27 cellular contexts compared by ENCODE assay signal in genomic region chr1:153428073-153428638, GRCh38. TPM values are rescaled to one million over a fixed set of nuclear protein-coding genes. Genes with fewer than 3 reads are reported as not detected.
"Had no signal": no experiment of that assay in that cellular context is flagged by ENCODE, and none has a peak within 500 bp of the region (broad histone marks: within the 10 kb centered on the region; RNA-seq: fewer than 3 reads in every experiment).

No MANE protein-coding gene starts in this region.

- DNase-seq: activated CD4-positive, alpha-beta T cell treated with anti-CD3 and anti-CD28 coated beads, Interleukin-2, amount 10 ng/mL, durations not matched to agents 24 days and 14 days; activated CD4-positive, alpha-beta T cell treated with anti-CD3 and anti-CD28 coated beads, Interleukin-2, amount 50 U/mL, for 48 hours; activated CD8-positive, alpha-beta T cell treated with anti-CD3 and anti-CD28 coated beads, Interleukin-2, amount 10 ng/mL, durations not matched to agents 7 days and 5 days; activated gamma-delta T cell; activated naive CD4-positive, alpha-beta T cell treated with Interleukin-2 at 50 U/mL for 16 hours; activated naive CD8-positive, alpha-beta T cell treated with anti-CD3 and anti-CD28 coated beads, Interleukin-2, amount 10 ng/mL, durations not matched to agents 7 days and 5 days; activated T-cell treated with anti-CD3 and anti-CD28 coated beads, Interleukin-2, amount 50 U/mL, for 24 hours; amygdala; NCI-H187; NCI-H2029 treated with DMSO at 0.1 percent for 48 hours; NCI-H2107; NCI-H2171; NCI-H510A treated with DMSO at 0.1 percent for 48 hours; PC-3; Peyer's patch; RPMI8226; SHP77 treated with DMSO at 0.1 percent for 48 hours; SK-N-SH; T-helper 17 cell had no signal

- H3K36me3 Mint-ChIP-seq: activated naive CD4-positive, alpha-beta T cell treated with anti-CD3 and anti-CD28 coated beads, Interleukin-2, amount 50 U/mL, for 24 hours; activated naive CD8-positive, alpha-beta T cell treated with anti-CD3 and anti-CD28 coated beads, Interleukin-2, amount 10 ng/mL, durations not matched to agents 7 days and 5 days had no signal

- H3K27me3 ChIP-seq: ascending aorta, Peyer's patch, SJSA1 had no signal

- ATAC-seq: activated CD8-positive, alpha-beta T cell treated with anti-CD3 and anti-CD28 coated beads, Interleukin-2, amount 10 ng/mL, durations not matched to agents 7 days and 5 days; PC-3; T-helper 17 cell had no signal

- H3K4me1 ChIP-seq: ascending aorta, Peyer's patch, SJSA1 had no signal

- H3K27ac Mint-ChIP-seq: activated CD4-positive, alpha-beta T cell treated with anti-CD3 and anti-CD28 coated beads, Interleukin-2, amount 10 ng/mL, durations not matched to agents 24 days and 14 days; activated CD8-positive, alpha-beta T cell treated with anti-CD3 and anti-CD28 coated beads, Interleukin-2, amount 10 ng/mL, durations not matched to agents 7 days and 5 days; activated naive CD4-positive, alpha-beta T cell treated with anti-CD3 and anti-CD28 coated beads, Interleukin-2, amount 50 U/mL, for 24 hours; activated naive CD8-positive, alpha-beta T cell treated with anti-CD3 and anti-CD28 coated beads, Interleukin-2, amount 10 ng/mL, durations not matched to agents 7 days and 5 days; activated T-cell treated with anti-CD3 and anti-CD28 coated beads, Interleukin-2, amount 50 U/mL, for 24 hours; activated T-helper 2 cell treated with anti-CD3 and anti-CD28 coated beads, Interferon-gamma antibody, Interleukin-2, Interleukin-4, amounts not matched to agents 10 μg/mL and 5 μg/mL and 100 μg/mL, durations not matched to agents 14 hours and 24 hours and 36 hours; T-helper 17 cell had no signal

- H3K27ac ChIP-seq: ascending aorta, KMS-11, Peyer's patch, SJSA1, VCaP had no signal

- H3K36me3 ChIP-seq: ascending aorta, Peyer's patch, SJSA1 had no signal

- H3K9me3 Mint-ChIP-seq: activated CD4-positive, alpha-beta T cell treated with anti-CD3 and anti-CD28 coated beads, Interleukin-2, amount 10 ng/mL, durations not matched to agents 24 days and 14 days; activated naive CD8-positive, alpha-beta T cell treated with anti-CD3 and anti-CD28 coated beads, Interleukin-2, amount 10 ng/mL, durations not matched to agents 7 days and 5 days; activated T-cell treated with anti-CD3 and anti-CD28 coated beads, Interleukin-2, amount 50 U/mL, for 24 hours; activated T-helper 2 cell treated with anti-CD3 and anti-CD28 coated beads, Interferon-gamma antibody, Interleukin-2, Interleukin-4, amounts not matched to agents 10 μg/mL and 5 μg/mL and 100 μg/mL, durations not matched to agents 14 hours and 24 hours and 36 hours had no signal

- H3K9me3 ChIP-seq: ascending aorta, Peyer's patch, SJSA1, SK-N-SH had no signal

- H3K4me3 Mint-ChIP-seq: activated CD4-positive, alpha-beta T cell treated with anti-CD3 and anti-CD28 coated beads, Interleukin-2, amount 10 ng/mL, durations not matched to agents 24 days and 14 days; activated CD8-positive, alpha-beta T cell treated with anti-CD3 and anti-CD28 coated beads, Interleukin-2, amount 10 ng/mL, durations not matched to agents 7 days and 5 days; activated naive CD4-positive, alpha-beta T cell treated with anti-CD3 and anti-CD28 coated beads, Interleukin-2, amount 50 U/mL, for 24 hours; activated naive CD8-positive, alpha-beta T cell treated with anti-CD3 and anti-CD28 coated beads, Interleukin-2, amount 10 ng/mL, durations not matched to agents 7 days and 5 days; activated T-cell treated with anti-CD3 and anti-CD28 coated beads, Interleukin-2, amount 50 U/mL, for 24 hours; T-helper 17 cell had no signal

- H3K4me3 ChIP-seq: ascending aorta, Peyer's patch, SJSA1 had no signal

- H3K4me1 Mint-ChIP-seq: activated CD4-positive, alpha-beta T cell treated with anti-CD3 and anti-CD28 coated beads, Interleukin-2, amount 10 ng/mL, durations not matched to agents 24 days and 14 days; activated naive CD4-positive, alpha-beta T cell treated with anti-CD3 and anti-CD28 coated beads, Interleukin-2, amount 50 U/mL, for 24 hours; activated naive CD8-positive, alpha-beta T cell treated with anti-CD3 and anti-CD28 coated beads, Interleukin-2, amount 10 ng/mL, durations not matched to agents 7 days and 5 days; T-helper 17 cell had no signal

RNA-seq across cellular contexts. Expression of gene S100A7A, which starts 11.8 kb away (rescaled TPM):
- total RNA-seq: activated CD4-positive, alpha-beta T cell treated with anti-CD3 and anti-CD28 coated beads, Interleukin-2, amount 10 ng/mL, durations not matched to agents 24 days and 14 days; activated CD8-positive, alpha-beta T cell treated with anti-CD3 and anti-CD28 coated beads, Interleukin-2, amount 10 ng/mL, durations not matched to agents 7 days and 5 days; activated naive CD8-positive, alpha-beta T cell treated with anti-CD3 and anti-CD28 coated beads, Interleukin-2, amount 10 ng/mL, durations not matched to agents 7 days and 5 days; activated T-helper 2 cell treated with anti-CD3 and anti-CD28 coated beads, Interferon-gamma antibody, Interleukin-2, Interleukin-4, amounts not matched to agents 10 μg/mL and 5 μg/mL and 100 μg/mL, durations not matched to agents 14 hours and 24 hours and 36 hours; ascending aorta; LHCN-M2; PC-3; Peyer's patch; SJSA1; T-helper 17 cell had no signal
- polyA plus RNA-seq: adipose tissue, SK-N-SH had no signal

RNA-seq across cellular contexts. Expression of gene S100A7, which starts 32.3 kb away (rescaled TPM):
- total RNA-seq: activated CD4-positive, alpha-beta T cell treated with anti-CD3 and anti-CD28 coated beads, Interleukin-2, amount 10 ng/mL, durations not matched to agents 24 days and 14 days; activated CD8-positive, alpha-beta T cell treated with anti-CD3 and anti-CD28 coated beads, Interleukin-2, amount 10 ng/mL, durations not matched to agents 7 days and 5 days; activated naive CD8-positive, alpha-beta T cell treated with anti-CD3 and anti-CD28 coated beads, Interleukin-2, amount 10 ng/mL, durations not matched to agents 7 days and 5 days; activated T-helper 2 cell treated with anti-CD3 and anti-CD28 coated beads, Interferon-gamma antibody, Interleukin-2, Interleukin-4, amounts not matched to agents 10 μg/mL and 5 μg/mL and 100 μg/mL, durations not matched to agents 14 hours and 24 hours and 36 hours; ascending aorta; LHCN-M2; PC-3; Peyer's patch; SJSA1; T-helper 17 cell had no signal
- polyA plus RNA-seq: SK-N-SH had no signal

RNA-seq across cellular contexts. Expression of gene S100A8, which starts 37.3 kb away (rescaled TPM):
- total RNA-seq: activated CD4-positive, alpha-beta T cell treated with anti-CD3 and anti-CD28 coated beads, Interleukin-2, amount 10 ng/mL, durations not matched to agents 24 days and 14 days; activated CD8-positive, alpha-beta T cell treated with anti-CD3 and anti-CD28 coated beads, Interleukin-2, amount 10 ng/mL, durations not matched to agents 7 days and 5 days; activated T-helper 2 cell treated with anti-CD3 and anti-CD28 coated beads, Interferon-gamma antibody, Interleukin-2, Interleukin-4, amounts not matched to agents 10 μg/mL and 5 μg/mL and 100 μg/mL, durations not matched to agents 14 hours and 24 hours and 36 hours; LHCN-M2; SJSA1 had no signal
- polyA plus RNA-seq: SK-N-SH had no signal

RNA-seq across cellular contexts. Expression of gene S100A12, which starts 52.7 kb away (rescaled TPM):
- total RNA-seq: activated CD4-positive, alpha-beta T cell treated with anti-CD3 and anti-CD28 coated beads, Interleukin-2, amount 10 ng/mL, durations not matched to agents 24 days and 14 days; activated CD8-positive, alpha-beta T cell treated with anti-CD3 and anti-CD28 coated beads, Interleukin-2, amount 10 ng/mL, durations not matched to agents 7 days and 5 days; activated naive CD8-positive, alpha-beta T cell treated with anti-CD3 and anti-CD28 coated beads, Interleukin-2, amount 10 ng/mL, durations not matched to agents 7 days and 5 days; activated T-helper 2 cell treated with anti-CD3 and anti-CD28 coated beads, Interferon-gamma antibody, Interleukin-2, Interleukin-4, amounts not matched to agents 10 μg/mL and 5 μg/mL and 100 μg/mL, durations not matched to agents 14 hours and 24 hours and 36 hours; ascending aorta; LHCN-M2; PC-3; Peyer's patch; SJSA1 had no signal
- polyA plus RNA-seq: SK-N-SH had no signal
